15 cellular contexts compared by ENCODE assay signal in the genomic region with DNA sequence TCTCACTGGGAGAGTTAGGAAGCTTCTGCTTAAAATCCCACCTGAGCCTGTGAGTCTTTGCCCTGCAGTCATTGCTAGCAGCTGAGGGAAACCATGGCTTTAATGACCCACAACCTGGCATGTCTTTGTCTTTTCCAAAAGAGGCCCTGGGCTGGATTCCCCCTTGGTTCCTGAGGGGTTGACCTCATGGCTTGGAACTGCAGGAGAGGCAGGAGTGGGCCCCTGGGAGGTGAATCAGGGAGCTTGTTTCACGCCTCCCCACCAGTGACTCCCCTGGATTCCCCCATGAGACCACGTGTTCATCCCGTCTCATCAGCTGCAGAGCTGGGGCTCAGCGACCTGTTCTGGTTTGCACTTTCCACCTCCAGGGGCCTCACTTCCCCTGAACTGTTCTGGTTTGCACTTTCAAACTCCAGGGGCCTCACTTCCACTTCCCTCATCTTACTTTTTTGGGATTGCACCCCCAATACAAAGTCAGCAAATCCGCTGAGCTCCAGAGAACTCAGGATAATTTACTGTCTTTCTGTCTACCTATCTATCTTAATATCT. TPM values are rescaled to one million over a fixed set of nuclear protein-coding genes. Genes with fewer than 3 reads are reported as not detected.
A peak's percentile ranks its signal among the peaks of the same experiment; 100 is the strongest.
DNase-seq lines count a peak whose midpoint lies in the region; ATAC-seq, FAIRE-seq and TF ChIP-seq lines count a peak whose summit lies in the region.
"Had no signal": no experiment of that assay in that cellular context is flagged by ENCODE, and none has a peak within 500 bp of the region (broad histone marks: within the 10 kb centered on the region; RNA-seq: fewer than 3 reads in every experiment).

No MANE protein-coding gene starts in this region.

- H3K79me2 ChIP-seq in GM23338 (replicated peaks; ENCODE audit: insufficient read depth) = no peaks in the 10 kb centered on the region

- H3K27ac ChIP-seq in GM23338 (ENCODE audit: low read depth) = no peak overlapping the region
- H3K27ac ChIP-seq: 22Rv1, thoracic aorta had no signal

- no peak overlapping the region for H3K4me2 ChIP-seq in GM23338

- H3K36me3 ChIP-seq in GM23338 (ENCODE audit: insufficient read depth) = no peaks in the 10 kb centered on the region
- H3K36me3 ChIP-seq: thoracic aorta had no signal

- no peak overlapping the region for H3K4me3 Mint-ChIP-seq in activated CD4-positive, alpha-beta T cell treated with anti-CD3 and anti-CD28 coated beads for 36 hours
- no peak overlapping the region for H3K4me3 Mint-ChIP-seq in GM23338
- no peak overlapping the region for H3K4me3 Mint-ChIP-seq in stimulated activated naive CD8-positive, alpha-beta T cell treated with anti-CD3 and anti-CD28 coated beads, Interleukin-15, amount 100 ng/mL, for 72 hours

- no peaks in the 10 kb centered on the region for H3K9me3 Mint-ChIP-seq in activated CD4-positive, alpha-beta T cell treated with anti-CD3 and anti-CD28 coated beads for 36 hours (ENCODE audit: low read depth)
- no peaks in the 10 kb centered on the region for H3K9me3 Mint-ChIP-seq in GM23338
- H3K9me3 Mint-ChIP-seq in stimulated activated naive CD8-positive, alpha-beta T cell treated with anti-CD3 and anti-CD28 coated beads, Interleukin-15, amount 100 ng/mL, for 72 hours = no peaks in the 10 kb centered on the region

- no peak overlapping the region for H3K4me3 ChIP-seq in GM23338
- H3K4me3 ChIP-seq: thoracic aorta had no signal

- no peaks in the 10 kb centered on the region for H3K9me2 ChIP-seq in GM23338 (ENCODE audit: insufficient read depth)

- no peaks in the 10 kb centered on the region for H4K20me1 ChIP-seq in GM23338 (replicated peaks; ENCODE audit: insufficient read depth)

- H3K27me3 Mint-ChIP-seq in activated CD4-positive, alpha-beta T cell treated with anti-CD3 and anti-CD28 coated beads for 36 hours = peaks cover 9% of the 10 kb centered on the region
- peaks cover 20% of the 10 kb centered on the region for H3K27me3 Mint-ChIP-seq in GM23338 (ENCODE audit: insufficient read depth, low read depth, poor library complexity)
- peaks cover 54% of the 10 kb centered on the region for H3K27me3 Mint-ChIP-seq in stimulated activated naive CD8-positive, alpha-beta T cell treated with anti-CD3 and anti-CD28 coated beads, Interleukin-15, amount 100 ng/mL, for 72 hours

- H3K27ac Mint-ChIP-seq in activated CD4-positive, alpha-beta T cell treated with anti-CD3 and anti-CD28 coated beads for 36 hours = no peak overlapping the region
- H3K27ac Mint-ChIP-seq in GM23338 = peak overlapping the region; percentile 48; the same call in 1 of the 2 replicates
- H3K27ac Mint-ChIP-seq in stimulated activated naive CD8-positive, alpha-beta T cell treated with anti-CD3 and anti-CD28 coated beads, Interleukin-15, amount 100 ng/mL, for 72 hours = no peak overlapping the region

- POLR2A ChIA-PET in activated CD4-positive, alpha-beta T cell treated with anti-CD3 and anti-CD28 coated beads for 36 hours (lab: Charles Lee) = no interaction called here

- DNase-seq in activated CD4-positive, alpha-beta T cell treated with anti-CD3 and anti-CD28 coated beads for 36 hours = peak; percentile 10
- DNase-seq in activated CD4-positive, alpha-beta T cell treated with anti-CD3 and anti-CD28 coated beads for 48 hours = no peak
- DNase-seq in GM23338 (ENCODE audit: low spot score) (peak; percentile 64), GM12892 (ENCODE audit: insufficient read length) (no peak)
- DNase-seq in stimulated activated naive CD8-positive, alpha-beta T cell treated with anti-CD3 and anti-CD28 coated beads, Interleukin-15, amount 100 ng/mL, for 72 hours = no peak
- DNase-seq: foreskin fibroblast, kidney, NCI-H1092 treated with DMSO at 0.1 percent for 48 hours, NCI-H524 had no signal

- no peak for FAIRE-seq in GM12892 (lab: Jason Lieb, UNC)
- FAIRE-seq: kidney had no signal

- peaks cover 32% of the 10 kb centered on the region for H3K4me1 ChIP-seq in GM23338 (ENCODE audit: insufficient read depth)

- TF ChIP-seq CTCF in GM23338 (conservative IDR thresholded peaks at IDR 0.05; ENCODE audit: low read depth in 2 of 2) = peak in 1 of 2 experiments; percentile 39; a peak in 3 of 4 replicates

- peak; percentile 30 for ATAC-seq in activated CD4-positive, alpha-beta T cell treated with anti-CD3 and anti-CD28 coated beads for 36 hours
- ATAC-seq in GM23338 = peak; percentile 25
- peak; percentile 52 for ATAC-seq in HG03520 (IDR thresholded peaks at IDR 0.05; ENCODE audit: unreplicated experiment)
- ATAC-seq in stimulated activated naive CD8-positive, alpha-beta T cell treated with anti-CD3 and anti-CD28 coated beads, Interleukin-15, amount 100 ng/mL, for 72 hours = peak; percentile 39
- ATAC-seq in GM19328 (IDR thresholded peaks at IDR 0.05; ENCODE audit: unreplicated experiment) = no peak
- ATAC-seq in GM21528 (IDR thresholded peaks at IDR 0.05; ENCODE audit: low FRiP score, unreplicated experiment) = no peak
- ATAC-seq: Right ventricle myocardium inferior had no signal

- CTCF ChIA-PET in activated CD4-positive, alpha-beta T cell treated with anti-CD3 and anti-CD28 coated beads for 36 hours (lab: Charles Lee) = interaction anchor here (0.6 kb wide), 1 partner anchor 1390 kb away, joined by 4 read pairs; no protein-coding TSS in a partner anchor

- TF ChIP-seq POLR2A in GM12892 (IDR thresholded peaks at IDR 0.05; ENCODE audit: low read depth, low read length) = no peak

- no peaks in the 10 kb centered on the region for H3K27me3 ChIP-seq in GM23338 (ENCODE audit: insufficient read depth)

- peaks cover 4% of the 10 kb centered on the region for H3K4me1 Mint-ChIP-seq in activated CD4-positive, alpha-beta T cell treated with anti-CD3 and anti-CD28 coated beads for 36 hours
- peaks cover 33% of the 10 kb centered on the region for H3K4me1 Mint-ChIP-seq in GM23338
- peaks cover 25% of the 10 kb centered on the region for H3K4me1 Mint-ChIP-seq in stimulated activated naive CD8-positive, alpha-beta T cell treated with anti-CD3 and anti-CD28 coated beads, Interleukin-15, amount 100 ng/mL, for 72 hours

- no peaks in the 10 kb centered on the region for H3K36me3 Mint-ChIP-seq in activated CD4-positive, alpha-beta T cell treated with anti-CD3 and anti-CD28 coated beads for 36 hours (ENCODE audit: low read depth)
- H3K36me3 Mint-ChIP-seq in GM23338 (ENCODE audit: low read depth) = no peaks in the 10 kb centered on the region; the same call in 2 of the 3 replicates

- H3F3A ChIP-seq in GM23338 (replicated peaks; ENCODE audit: low read depth) = peaks cover 5% of the 10 kb centered on the region

- peak overlapping the region; percentile 97 for H2AFZ ChIP-seq in GM23338

- intact Hi-C loops in activated CD4-positive, alpha-beta T cell treated with anti-CD3 and anti-CD28 coated beads for 36 hours (cut with DNase I, micrococcal nuclease) = no loop called here

TF ChIP-seq in GM23338, 12 proteins besides CTCF, POLR2A, EP300 and RAD21:
- TF ChIP-seq JUNB (IDR thresholded peaks at IDR 0.05; ENCODE audit: unreplicated experiment) (no peak), EZH2 (IDR thresholded peaks at IDR 0.05; ENCODE audit: low read depth, unreplicated experiment) (no peak), CREB1 (CRISPR knock-in tag; IDR thresholded peaks at IDR 0.05; ENCODE audit: low read depth) (no peak)

RNA-seq across cellular contexts. Expression of a gene that starts 58.5 kb away (rescaled TPM):
- total RNA-seq in activated CD4-positive, alpha-beta T cell treated with anti-CD3 and anti-CD28 coated beads for 36 hours = 10 to 100 TPM; 27.0 to 27.1 TPM
- 15.0 and 18.4 TPM in 2 replicates for total RNA-seq in GM23338 (2014; rRNA removed; shearing (Covaris generic))
- 39.5 and 41.9 TPM in 2 replicates for polyA plus RNA-seq in GM23338 (2016; fragmentation: Nextera tagmentation; extraction: Ambion mirVana)
- polyA plus RNA-seq in GM12892 (2012; ENCODE audit: missing spikeins) = 23.2 TPM

Comparison
In these comparisons a context has a peak if more than half of its experiments do, and no peak if none do; other contexts are left out.
1. DNase-seq: peak in activated CD4-positive, alpha-beta T cell treated with anti-CD3 and anti-CD28 coated beads for 36 hours (single experiment) and GM23338 (single experiment); none in activated CD4-positive, alpha-beta T cell treated with anti-CD3 and anti-CD28 coated beads for 48 hours (single experiment), stimulated activated naive CD8-positive, alpha-beta T cell treated with anti-CD3 and anti-CD28 coated beads, Interleukin-15, amount 100 ng/mL, for 72 hours (0 of 2) and GM12892 (single experiment).
2. ATAC-seq: peak in activated CD4-positive, alpha-beta T cell treated with anti-CD3 and anti-CD28 coated beads for 36 hours (single experiment), GM23338 (single experiment), HG03520 (single experiment) and stimulated activated naive CD8-positive, alpha-beta T cell treated with anti-CD3 and anti-CD28 coated beads, Interleukin-15, amount 100 ng/mL, for 72 hours (single experiment); none in GM19328 (single experiment) and GM21528 (single experiment).